8 cellular contexts compared by ENCODE assay signal in the genomic region with DNA sequence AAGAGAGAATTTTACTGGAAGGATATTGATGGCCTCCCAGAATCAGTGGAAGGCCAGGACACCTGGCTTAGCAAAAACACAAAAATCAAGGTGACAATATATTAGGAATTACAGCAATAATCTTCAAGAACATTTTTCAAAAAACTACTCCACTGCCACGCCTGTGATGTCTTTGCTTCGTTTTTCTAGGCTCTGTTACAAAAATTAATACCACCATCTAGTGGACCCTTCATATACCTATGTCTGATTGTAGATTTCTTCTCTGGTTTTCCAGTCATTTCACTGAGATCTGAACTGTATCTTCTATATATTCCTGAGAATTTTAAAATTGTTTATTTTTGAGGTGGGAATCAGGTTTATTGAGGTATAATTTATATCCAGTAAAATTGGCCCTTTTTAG. TPM values are rescaled to one million over a fixed set of nuclear protein-coding genes. Genes with fewer than 3 reads are reported as not detected.
DNase-seq lines count a peak whose midpoint lies in the region; ATAC-seq, FAIRE-seq and TF ChIP-seq lines count a peak whose summit lies in the region.

No MANE protein-coding gene starts in this region.

- H3K79me2 ChIP-seq in PC-9 (ENCODE audit: low read depth), result 0 out of 2 replicates have a peak, but pooled peaks cover 12% of the 10 kb centered on the region

- H3K9me3 Mint-ChIP-seq in progenitor cell of endocrine pancreas (ENCODE audit: low read depth), result peaks cover under 1% of the 10 kb centered on the region
- H3K9me3 Mint-ChIP-seq in Caco-2 (ENCODE audit: unreplicated experiment), result peaks cover 9% of the 10 kb centered on the region
- no peaks in the 10 kb centered on the region for H3K9me3 Mint-ChIP-seq in stimulated activated memory B cell treated with anti-CD40 and anti-IgM and Interleukin-4, amounts not matched to agents 10 μg/mL and 1 μg/mL and 100 μg/mL, for 72 hours

- H4K20me1 ChIP-seq in PC-9 (ENCODE audit: insufficient read depth), result no peaks in the 10 kb centered on the region

- 0 out of 2 replicates have a peak overlapping the region, but pooled peaks have one; percentile 7 for H3K4me2 ChIP-seq in PC-9

- no TSS peak for BruUV-seq in PC-9 (replicated peaks; lab: Mats Ljungman, UMichigan)
- no TSS peak for BruUV-seq in Caco-2 (replicated peaks; lab: Mats Ljungman, UMichigan)

- ATAC-seq in stimulated activated memory B cell treated with anti-CD40 and anti-IgM and Interleukin-4, amounts not matched to agents 10 μg/mL and 1 μg/mL and 100 μg/mL, for 72 hours, result no peak

- H3K27ac ChIP-seq in PC-9, result no peak overlapping the region

- H3K36me3 ChIP-seq in PC-9 (ENCODE audit: low read depth), result no peaks in the 10 kb centered on the region
- no peaks in the 10 kb centered on the region for H3K36me3 ChIP-seq in H7 (replicated peaks; ENCODE audit: control insufficient read depth, insufficient read depth, low read length)
- no peaks in the 10 kb centered on the region for H3K36me3 ChIP-seq in Caco-2 (ENCODE audit: control insufficient read depth, insufficient read depth, low read length)

- no peaks in the 10 kb centered on the region for H3K9me2 ChIP-seq in PC-9 (ENCODE audit: insufficient read depth)

- no peaks in the 10 kb centered on the region for H3K27me3 ChIP-seq in PC-9 (ENCODE audit: insufficient read depth, low read depth)
- H3K27me3 ChIP-seq in H7 (ENCODE audit: control insufficient read depth, insufficient read depth, low read length), result no peaks in the 10 kb centered on the region
- no peaks in the 10 kb centered on the region for H3K27me3 ChIP-seq in Caco-2 (replicated peaks; ENCODE audit: control insufficient read depth, insufficient read depth, low read length)

- DNase-seq in ELR (ENCODE audit: low read depth), result peak; percentile 46
- no peak for DNase-seq in H54 (ENCODE audit: insufficient read length, low spot score)
- no peak for DNase-seq in PC-9
- DNase-seq in kidney tubule cell (ENCODE audit: low spot score), result peak; percentile 16
- no peak for DNase-seq in progenitor cell of endocrine pancreas (ENCODE audit: low spot score, unreplicated experiment)
- no peak for DNase-seq in H7
- DNase-seq in Caco-2, result no peak

- intact Hi-C loops in PC-9 (cut with micrococcal nuclease; ENCODE audit: unreplicated experiment) (loop anchor here (10.0 kb wide), 1 partner anchor 465 kb away; no protein-coding TSS in a partner anchor), Caco-2 (cut with micrococcal nuclease; ENCODE audit: unreplicated experiment) (loop anchor here (10.0 kb wide), 1 partner anchor 505 kb away; no protein-coding TSS in a partner anchor)

- H2AFZ ChIP-seq in PC-9, result no peak overlapping the region

- TF ChIP-seq CTCF in PC-9 (conservative IDR thresholded peaks at IDR 0.05) (peak; percentile 45; the same call in 1 of the 2 replicates), progenitor cell of endocrine pancreas (IDR thresholded peaks at IDR 0.05; ENCODE audit: unreplicated experiment) (no peak), Caco-2 (IDR thresholded peaks at IDR 0.05; ENCODE audit: insufficient read depth in 1 of 2, low read depth in 1 of 2, low read length in 1 of 2, severe bottlenecking in 1 of 2, unreplicated experiment in 1 of 2) (peak in 1 of 2 experiments; percentile 18)

- H3K4me1 ChIP-seq in PC-9 (replicated peaks; ENCODE audit: insufficient read depth) (peaks cover 5% of the 10 kb centered on the region), Caco-2 (no peaks in the 10 kb centered on the region)

- peak; percentile 68 for FAIRE-seq in H54 (lab: Jason Lieb, UNC)

- TF ChIP-seq POLR2A in H54 (IDR thresholded peaks at IDR 0.05; ENCODE audit: low read depth, low read length), result no peak

- H3K9me3 ChIP-seq in PC-9 (ENCODE audit: insufficient read depth, low read depth), result peaks cover 6% of the 10 kb centered on the region; the same call in 1 of the 2 replicates
- no peaks in the 10 kb centered on the region for H3K9me3 ChIP-seq in Caco-2

- POLR2A ChIA-PET in PC-9 (lab: Charles Lee; ENCODE audit: unreplicated experiment) (no interaction called here), Caco-2 (lab: Charles Lee) (no interaction called here)

- H3K27ac Mint-ChIP-seq in progenitor cell of endocrine pancreas (no peak overlapping the region), Caco-2 (ENCODE audit: unreplicated experiment) (no peak overlapping the region)
- H3K27ac Mint-ChIP-seq in stimulated activated memory B cell treated with anti-CD40 and anti-IgM and Interleukin-4, amounts not matched to agents 10 μg/mL and 1 μg/mL and 100 μg/mL, for 72 hours, result no peak overlapping the region

- CTCF ChIA-PET in PC-9 (lab: Charles Lee) (no interaction called here), Caco-2 (lab: Charles Lee) (no interaction called here)

- peaks cover 10% of the 10 kb centered on the region; the same call in 1 of the 2 replicates for H3F3A ChIP-seq in PC-9 (ENCODE audit: insufficient read depth, low read depth)

- H3K36me3 Mint-ChIP-seq in progenitor cell of endocrine pancreas (ENCODE audit: insufficient read depth) (no peaks in the 10 kb centered on the region), Caco-2 (ENCODE audit: insufficient read depth, unreplicated experiment) (peaks cover under 1% of the 10 kb centered on the region)
- H3K36me3 Mint-ChIP-seq in stimulated activated memory B cell treated with anti-CD40 and anti-IgM and Interleukin-4, amounts not matched to agents 10 μg/mL and 1 μg/mL and 100 μg/mL, for 72 hours, result no peaks in the 10 kb centered on the region

- H3K4me3 ChIP-seq in PC-9 (no peak overlapping the region), H7 (ENCODE audit: insufficient read depth, low read depth, low read length) (no peak overlapping the region), Caco-2 (ENCODE audit: low read depth, low read length) (no peak overlapping the region)

- H3K27me3 Mint-ChIP-seq in progenitor cell of endocrine pancreas (peaks cover 7% of the 10 kb centered on the region), Caco-2 (ENCODE audit: insufficient read depth, unreplicated experiment) (no peaks in the 10 kb centered on the region)
- H3K27me3 Mint-ChIP-seq in stimulated activated memory B cell treated with anti-CD40 and anti-IgM and Interleukin-4, amounts not matched to agents 10 μg/mL and 1 μg/mL and 100 μg/mL, for 72 hours, result no peaks in the 10 kb centered on the region

- H3K4me1 Mint-ChIP-seq in progenitor cell of endocrine pancreas (ENCODE audit: low read depth) (peaks cover under 1% of the 10 kb centered on the region), Caco-2 (ENCODE audit: low read depth, unreplicated experiment) (no peaks in the 10 kb centered on the region)
- H3K4me1 Mint-ChIP-seq in stimulated activated memory B cell treated with anti-CD40 and anti-IgM and Interleukin-4, amounts not matched to agents 10 μg/mL and 1 μg/mL and 100 μg/mL, for 72 hours, result peaks cover 2% of the 10 kb centered on the region

- H3K4me3 Mint-ChIP-seq in progenitor cell of endocrine pancreas (ENCODE audit: low read depth) (no peak overlapping the region), Caco-2 (ENCODE audit: unreplicated experiment) (no peak overlapping the region)
- no peak overlapping the region for H3K4me3 Mint-ChIP-seq in stimulated activated memory B cell treated with anti-CD40 and anti-IgM and Interleukin-4, amounts not matched to agents 10 μg/mL and 1 μg/mL and 100 μg/mL, for 72 hours

RNA-seq across cellular contexts. Expression of gene SLC33A1, which starts 5.6 kb away (rescaled TPM):
- total RNA-seq in PC-9 (2021) (22.4 and 28.6 TPM in 2 replicates), progenitor cell of endocrine pancreas (23.2 and 23.7 TPM in 2 replicates), Caco-2 (2022) (19.6 TPM in 2 replicates)
- total RNA-seq in H7 (2014; rRNA removed; shearing (Covaris generic)), result 22.9 and 24.7 TPM in 2 replicates

RNA-seq across cellular contexts. Expression of gene GMPS, which starts 10.6 kb away (rescaled TPM):
- total RNA-seq in PC-9 (2021), result 116 and 139 TPM in 2 replicates
- 74.5 and 76.0 TPM in 2 replicates for total RNA-seq in progenitor cell of endocrine pancreas
- total RNA-seq in H7 (2014; rRNA removed; shearing (Covaris generic)), result 86.5 and 116 TPM in 2 replicates
- 90.7 and 102 TPM in 2 replicates for total RNA-seq in Caco-2 (2022)

RNA-seq across cellular contexts. Expression of gene C3orf33, which starts 53.8 kb away (rescaled TPM):
- total RNA-seq in PC-9 (2021), result 1.1 and 2.3 TPM in 2 replicates
- total RNA-seq in progenitor cell of endocrine pancreas, result 4.4 and 5.3 TPM in 2 replicates
- 1.9 and 2.9 TPM in 2 replicates for total RNA-seq in H7 (2014; rRNA removed; shearing (Covaris generic))
- total RNA-seq in Caco-2 (2022), result 4.2 and 5.4 TPM in 2 replicates

Comparison
In these comparisons a context has a peak if more than half of its experiments do, and no peak if none do; other contexts are left out.
1. DNase-seq: peak in ELR (single experiment) and kidney tubule cell (single experiment); none in H54 (single experiment), PC-9 (0 of 2), progenitor cell of endocrine pancreas (single experiment), H7 (single experiment) and Caco-2 (0 of 2).